1 cellular context compared by ENCODE assay signal in genomic region chr9:129802833-129803678, GRCh38.
TF ChIP-seq lines count a peak whose summit lies in the region.

TOR1B (plus strand) TSS chr9:129803184; CDS start chr9:129803213, 29 bp downstream.

TF ChIP-seq in K562, 482 proteins besides CTCF, POLR2A, EP300 and RAD21 (continued from another document and continues in another):
- TF ChIP-seq CHD7 (IDR thresholded peaks at IDR 0.05; ENCODE audit: low read depth, low read length) (no peak), GATAD2A (IDR thresholded peaks at IDR 0.05) (peak; percentile 79; the same call in 1 of the 2 replicates), ZBTB7A (IDR thresholded peaks at IDR 0.05; ENCODE audit: borderline replicate concordance, control insufficient read depth, low read depth, low read length) (peak; percentile 69; the same call in 1 of the 2 replicates), NR4A1 (CRISPR knock-in tag; IDR thresholded peaks at IDR 0.05) (0 out of 2 replicates have a peak, but pooled peaks have one; percentile 60), NR4A1 (tag; IDR thresholded peaks at IDR 0.05) (no peak), ZNF263 (CRISPR knock-in tag; IDR thresholded peaks at IDR 0.05; ENCODE audit: borderline replicate concordance) (peak; percentile 69), RBFOX2 (IDR thresholded peaks at IDR 0.05; ENCODE audit: low read depth, low read length) (peak; percentile 96), TSC22D4 (tag; IDR thresholded peaks at IDR 0.05) (no peak), ARID4B (CRISPR knock-in tag; IDR thresholded peaks at IDR 0.05) (peak; percentile 92), PTBP1 (IDR thresholded peaks at IDR 0.05; ENCODE audit: low read depth, low read length) (no peak), SRSF3 (IDR thresholded peaks at IDR 0.05; ENCODE audit: insufficient read depth, low read length) (no peak), TFAM (CRISPR knock-in tag; conservative IDR thresholded peaks at IDR 0.05) (no peak), NR2C2 (CRISPR knock-in tag; IDR thresholded peaks at IDR 0.05) (no peak), NR2C2 (tag; IDR thresholded peaks at IDR 0.05) (peak; percentile 57), ARID3B (CRISPR knock-in tag; IDR thresholded peaks at IDR 0.05; ENCODE audit: borderline replicate concordance) (no peak), THAP12 (CRISPR knock-in tag; IDR thresholded peaks at IDR 0.05) (peak; percentile 94), ARID1B (IDR thresholded peaks at IDR 0.05) (no peak; the same call in 1 of the 2 replicates), JUN (IDR thresholded peaks at IDR 0.05; ENCODE audit: borderline replicate concordance, low read depth, low read length) (peak; percentile 55; the same call in 1 of the 2 replicates), JUN (CRISPR knock-in tag; IDR thresholded peaks at IDR 0.05; ENCODE audit: borderline replicate concordance) (peak; percentile 66; the same call in 1 of the 2 replicates), HNRNPK (IDR thresholded peaks at IDR 0.05; ENCODE audit: low read depth, low read length, poor library complexity, severe bottlenecking) (no peak), GMEB1 (CRISPR knock-in tag; IDR thresholded peaks at IDR 0.05) (peak; percentile 41), MEF2D (tag; conservative IDR thresholded peaks at IDR 0.05; ENCODE audit: low read depth) (no peak), NUFIP1 (IDR thresholded peaks at IDR 0.05; ENCODE audit: partially characterized antibody) (no peak), XRCC4 (IDR thresholded peaks at IDR 0.05; ENCODE audit: extremely low read depth, insufficient read depth, insufficient read length) (no peak), CREBBP (IDR thresholded peaks at IDR 0.05; ENCODE audit: low read depth, low read length) (no peak), GTF2B (IDR thresholded peaks at IDR 0.05; ENCODE audit: extremely low read depth, insufficient read length) (no peak), POLR2H (tag; IDR thresholded peaks at IDR 0.05; ENCODE audit: low read depth) (no peak), ZBTB26 (CRISPR knock-in tag; IDR thresholded peaks at IDR 0.05) (no peak), GABPA (tag; conservative IDR thresholded peaks at IDR 0.05; ENCODE audit: low read depth) (peak; percentile 100), PURB (CRISPR knock-in tag; IDR thresholded peaks at IDR 0.05; ENCODE audit: low read depth) (no peak), ZFP30 (CRISPR knock-in tag; IDR thresholded peaks at IDR 0.05; ENCODE audit: borderline replicate concordance) (no peak), ZNF589 (CRISPR knock-in tag; IDR thresholded peaks at IDR 0.05; ENCODE audit: low read depth) (no peak), NBN (IDR thresholded peaks at IDR 0.05; ENCODE audit: low read depth) (0 out of 2 replicates have a peak, but pooled peaks have one; percentile 26), DPF2 (IDR thresholded peaks at IDR 0.05) (peak; percentile 62), SMAD2 (IDR thresholded peaks at IDR 0.05; ENCODE audit: low read depth, low read length) (no peak), ZNF239 (CRISPR knock-in tag; IDR thresholded peaks at IDR 0.05) (no peak), KDM2B (CRISPR knock-in tag; IDR thresholded peaks at IDR 0.05) (peak; percentile 91), ZFX (CRISPR knock-in tag; IDR thresholded peaks at IDR 0.05) (peak; percentile 80), RFX7 (CRISPR knock-in tag; IDR thresholded peaks at IDR 0.05) (no peak)
